In genomic region chr16:85375282-85375681, GRCh38 we compare ENCODE assay signal across 20 cellular contexts.
"Had no signal": no experiment of that assay in that cellular context is flagged by ENCODE, and none has a peak within 500 bp of the region (broad histone marks: within the 10 kb centered on the region; RNA-seq: fewer than 3 reads in every experiment).

No MANE protein-coding gene starts in this region.

- H2AFZ ChIP-seq: parathyroid adenoma had no signal

- DNase-seq: cerebellar nuclear complex; effector memory CD8-positive, alpha-beta T cell; esophagus squamous epithelium; foreskin fibroblast; glutamatergic neuron; immature natural killer cell; left cardiac atrium; left ventricle myocardium inferior; lower lobe of right lung; midbrain; naive B cell; psoas muscle; stimulated activated CD4-positive, alpha-beta T cell treated with anti-CD3 and anti-CD28 coated beads, Interleukin-2, amount 100 ng/mL, for 48 hours; stimulated activated naive CD4-positive, alpha-beta T cell treated with Interleukin-2 at 50 U/mL for 16 hours; upper lobe of right lung had no signal

- H3K4me2 ChIP-seq: smooth muscle cell had no signal

- H3K27me3 ChIP-seq: gastroesophageal sphincter, upper lobe of right lung, vagina had no signal

- H3K4me3 ChIP-seq: esophagus squamous epithelium, gastroesophageal sphincter, left ventricle myocardium inferior, lower lobe of right lung, smooth muscle cell, upper lobe of right lung, vagina had no signal

- H3K9ac ChIP-seq: parathyroid adenoma had no signal

- H3K9me3 ChIP-seq: esophagus squamous epithelium, gastroesophageal sphincter, left ventricle myocardium inferior, lower lobe of right lung, psoas muscle, upper lobe of right lung, vagina had no signal

- H3K4me1 ChIP-seq: parathyroid adenoma had no signal

- H3K27ac ChIP-seq: epithelial cell of prostate, lower lobe of right lung, parathyroid adenoma, upper lobe of right lung, vagina had no signal

- H3K36me3 ChIP-seq: esophagus squamous epithelium, gastroesophageal sphincter, left ventricle myocardium inferior, lower lobe of right lung, upper lobe of right lung, vagina had no signal
